15 cellular contexts compared by ENCODE assay signal in the genomic region with DNA sequence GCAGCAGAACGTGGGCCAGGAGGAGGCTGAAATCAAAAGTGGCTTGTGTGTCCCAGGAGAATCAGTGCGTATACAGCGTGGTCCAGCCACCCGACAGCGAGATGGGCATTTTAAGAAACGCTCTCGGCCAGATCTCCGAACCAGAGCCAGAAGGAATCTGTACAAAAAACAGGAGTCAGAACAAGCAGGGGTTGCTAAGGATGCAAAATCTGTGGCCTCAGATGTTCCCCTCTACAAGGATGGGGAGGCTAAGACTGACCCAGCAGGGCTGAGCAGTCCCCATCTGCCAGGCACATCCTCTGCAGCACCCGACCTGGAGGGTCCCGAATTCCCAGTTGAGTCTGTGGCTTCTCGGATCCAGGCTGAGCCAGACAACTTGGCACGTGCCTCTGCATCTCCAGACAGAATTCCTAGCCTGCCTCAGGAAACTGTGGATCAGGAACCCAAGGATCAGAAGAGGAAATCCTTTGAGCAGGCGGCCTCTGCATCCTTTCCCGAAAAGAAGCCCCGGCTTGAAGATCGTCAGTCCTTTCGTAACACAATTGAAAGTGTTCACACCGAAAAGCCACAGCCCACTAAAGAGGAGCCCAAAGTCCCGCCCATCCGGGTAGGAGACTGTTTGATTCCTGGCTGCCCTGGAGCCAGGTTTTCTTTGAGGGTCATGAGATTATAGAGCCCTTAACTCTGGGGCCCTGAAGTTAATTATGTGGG.
DNase-seq lines count a peak whose midpoint lies in the region; ATAC-seq and TF ChIP-seq lines count a peak whose summit lies in the region.
"Had no signal": no experiment of that assay in that cellular context is flagged by ENCODE, and none has a peak within 500 bp of the region (broad histone marks: within the 10 kb centered on the region; RNA-seq: fewer than 3 reads in every experiment).

No MANE protein-coding gene starts in this region.

- no peak overlapping the region for H3K4me3 ChIP-seq in Caco-2 (ENCODE audit: low read depth, low read length)
- no peak overlapping the region for H3K4me3 ChIP-seq in Panc1 (ENCODE audit: low read depth in 2 of 2, low read length in 2 of 2)
- H3K4me3 ChIP-seq in naive thymus-derived CD4-positive, alpha-beta T cell (ENCODE audit: low read length): no peak overlapping the region

- intact Hi-C loops in Caco-2 (cut with micrococcal nuclease; ENCODE audit: unreplicated experiment) (no loop called here), Panc1 (cut with micrococcal nuclease; ENCODE audit: unreplicated experiment) (no loop called here)
- intact Hi-C loops in naive thymus-derived CD4-positive, alpha-beta T cell (cut with micrococcal nuclease): no loop called here

- no peaks in the 10 kb centered on the region for H3K4me1 ChIP-seq in Caco-2
- H3K4me1 ChIP-seq in Panc1 (ENCODE audit: control insufficient read depth, insufficient read depth, low read length): no peaks in the 10 kb centered on the region
- no peaks in the 10 kb centered on the region for H3K4me1 ChIP-seq in naive thymus-derived CD4-positive, alpha-beta T cell (ENCODE audit: control insufficient read depth in 2 of 2, insufficient read depth in 2 of 2, low read length in 2 of 2)

- ATAC-seq in Panc1 (no peak), GM18861 (IDR thresholded peaks at IDR 0.05; ENCODE audit: unreplicated experiment) (no peak)
- no peak for ATAC-seq in naive thymus-derived CD4-positive, alpha-beta T cell

- no peaks in the 10 kb centered on the region for H3K9me3 Mint-ChIP-seq in Caco-2 (ENCODE audit: unreplicated experiment)
- H3K9me3 Mint-ChIP-seq in naive thymus-derived CD4-positive, alpha-beta T cell: peaks cover 0 to 2% (median 0%) of the 10 kb centered on the region in 11 donors
- H3K9me3 Mint-ChIP-seq: activated naive CD8-positive, alpha-beta T cell treated with anti-CD3 and anti-CD28 coated beads, Interleukin-2, amount 10 ng/mL, durations not matched to agents 7 days and 5 days; HFFc6 had no signal

- no peaks in the 10 kb centered on the region for H3K27me3 Mint-ChIP-seq in Caco-2 (ENCODE audit: insufficient read depth, unreplicated experiment)
- no peaks in the 10 kb centered on the region for H3K27me3 Mint-ChIP-seq in naive thymus-derived CD4-positive, alpha-beta T cell
- H3K27me3 Mint-ChIP-seq: activated naive CD8-positive, alpha-beta T cell treated with anti-CD3 and anti-CD28 coated beads, Interleukin-2, amount 10 ng/mL, durations not matched to agents 7 days and 5 days had no signal

- H3K9me3 ChIP-seq in Caco-2: no peaks in the 10 kb centered on the region
- no peaks in the 10 kb centered on the region for H3K9me3 ChIP-seq in Panc1 (ENCODE audit: control insufficient read depth, insufficient read depth, low read depth, low read length)
- no peaks in the 10 kb centered on the region for H3K9me3 ChIP-seq in naive thymus-derived CD4-positive, alpha-beta T cell (ENCODE audit: control insufficient read depth in 2 of 3, low read length in 3 of 3)

- DNase-seq in Caco-2 (peak in 1 of 2 experiments; percentile 34), Panc1 (ENCODE audit: low read depth, low spot score) (no peak), glomerular endothelial cell (ENCODE audit: extremely low read depth, low read depth, low spot score) (peak; percentile 68), iPS-NIHi7 (ENCODE audit: extremely low spot score) (no peak), HUDEP-2 (lab: John Stamatoyannopoulos, UW; ENCODE audit: unreplicated experiment in 76 of 76) (no peak), NCI-H2107 (lab: John Stamatoyannopoulos, UW) (no peak)
- no peak for DNase-seq in naive thymus-derived CD4-positive, alpha-beta T cell
- DNase-seq: activated CD4-positive, alpha-beta T cell treated with anti-CD3 and anti-CD28 coated beads for 4 hours; activated naive CD8-positive, alpha-beta T cell treated with anti-CD3 and anti-CD28 coated beads, Interleukin-2, amount 10 ng/mL, durations not matched to agents 7 days and 5 days; glutamatergic neuron; HFFc6; KG1; NCI-H1092; SHP77 treated with DMSO at 0.1 percent for 48 hours had no signal

- CTCF ChIA-PET in Caco-2 (lab: Charles Lee): no interaction called here
- CTCF ChIA-PET in Panc1 (lab: Charles Lee): no interaction called here
- CTCF ChIA-PET in naive thymus-derived CD4-positive, alpha-beta T cell (lab: Charles Lee): no interaction called here

- no peak overlapping the region for H3K4me3 Mint-ChIP-seq in Caco-2 (ENCODE audit: unreplicated experiment)
- H3K4me3 Mint-ChIP-seq in naive thymus-derived CD4-positive, alpha-beta T cell: no peak overlapping the region
- H3K4me3 Mint-ChIP-seq: activated naive CD8-positive, alpha-beta T cell treated with anti-CD3 and anti-CD28 coated beads, Interleukin-2, amount 10 ng/mL, durations not matched to agents 7 days and 5 days; HFFc6 had no signal

- TF ChIP-seq CTCF in Caco-2 (IDR thresholded peaks at IDR 0.05; ENCODE audit: insufficient read depth in 1 of 2, low read depth in 1 of 2, low read length in 1 of 2, severe bottlenecking in 1 of 2, unreplicated experiment in 1 of 2): no peak
- no peak for TF ChIP-seq CTCF in Panc1 (IDR thresholded peaks at IDR 0.05)

- no peak overlapping the region for H3K27ac ChIP-seq in Panc1 (ENCODE audit: low read length)
- H3K27ac ChIP-seq in naive thymus-derived CD4-positive, alpha-beta T cell (ENCODE audit: low read depth, low read length): no peak overlapping the region

- no peak overlapping the region for H3K27ac Mint-ChIP-seq in Caco-2 (ENCODE audit: unreplicated experiment)
- peak overlapping the region in 5 of 9 donors; percentile 1 to 62 (median 34) for H3K27ac Mint-ChIP-seq in naive thymus-derived CD4-positive, alpha-beta T cell
- H3K27ac Mint-ChIP-seq: activated naive CD8-positive, alpha-beta T cell treated with anti-CD3 and anti-CD28 coated beads, Interleukin-2, amount 10 ng/mL, durations not matched to agents 7 days and 5 days; HFFc6 had no signal

- BruUV-seq in Caco-2 (replicated peaks; lab: Mats Ljungman, UMichigan): TSS peak; percentile 23
- TSS peak; percentile 52 for BruUV-seq in Panc1 (replicated peaks; lab: Mats Ljungman, UMichigan)

- POLR2A ChIA-PET in Caco-2 (lab: Charles Lee): no interaction called here
- POLR2A ChIA-PET in Panc1 (lab: Charles Lee): no interaction called here
- POLR2A ChIA-PET in naive thymus-derived CD4-positive, alpha-beta T cell (lab: Charles Lee): no interaction called here

- peaks cover 33% of the 10 kb centered on the region for H3K36me3 ChIP-seq in Caco-2 (ENCODE audit: control insufficient read depth, insufficient read depth, low read length)
- peaks cover 91% of the 10 kb centered on the region for H3K36me3 ChIP-seq in Panc1 (ENCODE audit: control insufficient read depth, insufficient read depth, low read length)
- H3K36me3 ChIP-seq in naive thymus-derived CD4-positive, alpha-beta T cell (ENCODE audit: control insufficient read depth in 2 of 3, insufficient read depth in 3 of 3, low read length in 3 of 3): peaks cover 25 to 99% (median 27%) of the 10 kb centered on the region in 3 experiments

- in situ Hi-C loops in Panc1 (cut with HindIII; ENCODE audit: low pct_unique_long_range_greater_than_20kb, low sequenced_read_pairs): no loop called here

- H3K36me3 Mint-ChIP-seq in Caco-2 (ENCODE audit: insufficient read depth, unreplicated experiment): peaks cover 97% of the 10 kb centered on the region
- peaks cover 23 to 52% (median 27%) of the 10 kb centered on the region in 5 donors for H3K36me3 Mint-ChIP-seq in naive thymus-derived CD4-positive, alpha-beta T cell

- no peaks in the 10 kb centered on the region for H3K4me1 Mint-ChIP-seq in Caco-2 (ENCODE audit: low read depth, unreplicated experiment)
- peaks cover 0 to 5% (median 0%) of the 10 kb centered on the region in 7 donors for H3K4me1 Mint-ChIP-seq in naive thymus-derived CD4-positive, alpha-beta T cell

- no peaks in the 10 kb centered on the region for H3K27me3 ChIP-seq in Caco-2 (replicated peaks; ENCODE audit: control insufficient read depth, insufficient read depth, low read length)
- H3K27me3 ChIP-seq in Panc1 (ENCODE audit: control insufficient read depth, insufficient read depth, low read length): no peaks in the 10 kb centered on the region
- no peaks in the 10 kb centered on the region for H3K27me3 ChIP-seq in naive thymus-derived CD4-positive, alpha-beta T cell (ENCODE audit: control insufficient read depth in 2 of 2, insufficient read depth in 2 of 2, low read length in 2 of 2)
